8 cellular contexts compared by ENCODE assay signal in genomic region chr3:189270248-189270832, GRCh38.
DNase-seq lines count a peak whose midpoint lies in the region; ATAC-seq, FAIRE-seq and TF ChIP-seq lines count a peak whose summit lies in the region.

No MANE protein-coding gene starts in this region.

- H3K4me1 ChIP-seq in HCT116 (ENCODE audit: control insufficient read depth in 1 of 2, insufficient read depth in 2 of 2, low read length in 2 of 2), result peaks cover 0 to 9% of the 10 kb centered on the region in 2 experiments; a peak in 3 of 4 replicates
- H3K4me1 ChIP-seq in suprapubic skin, result peaks cover 33% of the 10 kb centered on the region

- TF ChIP-seq CTCF in GM12864 (IDR thresholded peaks at IDR 0.05; ENCODE audit: low read depth, low read length, missing control alignments) (peak; percentile 80), HCT116 (IDR thresholded peaks at IDR 0.05 in 2 of 3, conservative IDR thresholded peaks at IDR 0.05 in 1 of 3; ENCODE audit: borderline replicate concordance in 1 of 3, insufficient read depth in 1 of 3, low read depth in 2 of 3, low read length in 2 of 3) (peak; percentile 82 to 84 (median 83)), bronchial epithelial cell (IDR thresholded peaks at IDR 0.05; ENCODE audit: insufficient read depth, low read length, severe bottlenecking) (peak; percentile 88), suprapubic skin (IDR thresholded peaks at IDR 0.05) (peak; percentile 28 to 58)

- CTCF ChIA-PET in HCT116 (lab: Charles Lee), result interaction anchor here (1.9 to 3.7 kb wide), 3 partner anchors 36 to 677 kb away, joined by 6 to 26 read pairs (median 10); no protein-coding TSS in a partner anchor

- no peak overlapping the region for H2AFZ ChIP-seq in HCT116 (ENCODE audit: low read depth, low read length, poor library complexity, severe bottlenecking)

- H3K4me2 ChIP-seq in HCT116 (ENCODE audit: low read length), result no peak overlapping the region

- intact Hi-C loops in HCT116 (cut with micrococcal nuclease), result loop anchor here (1.0 to 5.0 kb wide), 3 partner anchors 37 to 678 kb away; no protein-coding TSS in a partner anchor

- RAD21 ChIA-PET in HCT116 (lab: Charles Lee; ENCODE audit: low non-redundant PET in 1 of 2, low total read pairs in 2 of 2, uncharacterized antibody in 2 of 2, unreplicated experiment in 2 of 2), result interaction anchor here in 1 of 2 experiments (0.6 kb wide), 1 partner anchor 31 kb away, joined by 3 read pairs; no protein-coding TSS in a partner anchor

- FAIRE-seq in bronchial epithelial cell (lab: Jason Lieb, UNC), result no peak

- no peaks in the 10 kb centered on the region for H4K20me1 ChIP-seq in HCT116 (ENCODE audit: insufficient read depth)

- no peaks in the 10 kb centered on the region for H3K36me3 ChIP-seq in HCT116 (ENCODE audit: control insufficient read depth in 1 of 2, insufficient read depth in 2 of 2, low read length in 2 of 2)
- peaks cover 18% of the 10 kb centered on the region; the same call in 1 of the 2 replicates for H3K36me3 ChIP-seq in SK-N-MC (ENCODE audit: insufficient read depth, low read length)
- no peaks in the 10 kb centered on the region for H3K36me3 ChIP-seq in bronchial epithelial cell (ENCODE audit: control insufficient read depth, insufficient read depth, low read length)
- H3K36me3 ChIP-seq in suprapubic skin, result no peaks in the 10 kb centered on the region

- no peaks in the 10 kb centered on the region for H3K9me3 ChIP-seq in HCT116 (ENCODE audit: control insufficient read depth in 1 of 2, insufficient read depth in 1 of 2, low read depth in 1 of 2, low read length in 2 of 2)
- H3K9me3 ChIP-seq in SK-N-MC (ENCODE audit: low read depth, low read length), result peaks cover 3% of the 10 kb centered on the region; the same call in 1 of the 2 replicates
- H3K9me3 ChIP-seq in suprapubic skin, result no peaks in the 10 kb centered on the region

- no peaks in the 10 kb centered on the region for H3K79me2 ChIP-seq in HCT116 (ENCODE audit: insufficient read depth, low read length)

- TF ChIP-seq POLR2A in HCT116 (IDR thresholded peaks at IDR 0.05; ENCODE audit: borderline replicate concordance, extremely low read depth, insufficient read depth, insufficient read length) (no peak), suprapubic skin (IDR thresholded peaks at IDR 0.05) (no peak)

- H3K27ac ChIP-seq in HCT116 (ENCODE audit: low read depth, low read length) (no peak overlapping the region), SK-N-MC (peak overlapping the region; percentile 100), suprapubic skin (no peak overlapping the region)

- DNase-seq in GM12864 (ENCODE audit: low read depth), result peak; percentile 59
- peak; percentile 73 for DNase-seq in HCT116 (ENCODE audit: low read depth, low spot score)
- peak; percentile 58 for DNase-seq in NCI-H1105 (lab: John Stamatoyannopoulos, UW)
- peak; percentile 97 for DNase-seq in SK-N-MC (ENCODE audit: low read depth, low spot score)
- DNase-seq in bronchial epithelial cell (ENCODE audit: low read depth), result peak; percentile 94
- DNase-seq in left lobe of liver (ENCODE audit: low spot score), result no peak
- DNase-seq in suprapubic skin (ENCODE audit: low spot score in 2 of 2), result peak in 1 of 2 donors; percentile 69
- no peak for DNase-seq in HuH-7.5 (ENCODE audit: low spot score)

- H3K9ac ChIP-seq in HCT116 (ENCODE audit: low read length), result no peak overlapping the region
- H3K9ac ChIP-seq in SK-N-MC (ENCODE audit: insufficient read length), result peak overlapping the region; percentile 83

- POLR2A ChIA-PET in HCT116 (lab: Charles Lee), result no interaction called here

- 45% methylated on average over 5 of the region's 5 CpGs for WGBS in suprapubic skin

- H3K27me3 ChIP-seq in HCT116 (ENCODE audit: insufficient read depth, low read length), result no peaks in the 10 kb centered on the region; the same call in 1 of the 2 replicates
- no peaks in the 10 kb centered on the region for H3K27me3 ChIP-seq in bronchial epithelial cell (ENCODE audit: control insufficient read depth, insufficient read depth, low read length)
- no peaks in the 10 kb centered on the region for H3K27me3 ChIP-seq in suprapubic skin

- H3K9me2 ChIP-seq in HCT116 (ENCODE audit: insufficient read depth), result no peaks in the 10 kb centered on the region

- no TSS peak for BruUV-seq in HCT116 (replicated peaks; lab: Mats Ljungman, UMichigan)

- TF ChIP-seq RAD21 in HCT116 (IDR thresholded peaks at IDR 0.05; ENCODE audit: low read depth), result peak; percentile 96

- ATAC-seq in HCT116 (peak; percentile 90), left lobe of liver (peak; percentile 72)

- no peak for TF ChIP-seq EP300 in suprapubic skin (IDR thresholded peaks at IDR 0.05)

- H3K4me3 ChIP-seq in GM12864 (ENCODE audit: low read depth, low read length), result no peak overlapping the region
- no peak overlapping the region for H3K4me3 ChIP-seq in HCT116 (replicated peaks in 1 of 2; ENCODE audit: low read depth in 1 of 2, low read length in 2 of 2)
- 0 out of 2 replicates have a peak overlapping the region, but pooled peaks have one; percentile 9 for H3K4me3 ChIP-seq in SK-N-MC
- no peak overlapping the region for H3K4me3 ChIP-seq in bronchial epithelial cell (ENCODE audit: low read depth, low read length)
- H3K4me3 ChIP-seq in suprapubic skin, result no peak overlapping the region

TF ChIP-seq in HCT116, 20 proteins besides CTCF, POLR2A, EP300 and RAD21:
- no peak for TF ChIP-seq ZFX (IDR thresholded peaks at IDR 0.05)
- TF ChIP-seq MAX (IDR thresholded peaks at IDR 0.05), result no peak
- TF ChIP-seq SRF (IDR thresholded peaks at IDR 0.05; ENCODE audit: low read depth), result no peak
- TF ChIP-seq ZNF274 (IDR thresholded peaks at IDR 0.05; ENCODE audit: low read depth, low read length), result no peak

Comparison
In these comparisons a context has a peak if more than half of its experiments do, and no peak if none do; other contexts are left out.
1. DNase-seq: peak in GM12864 (single experiment), HCT116 (single experiment), NCI-H1105 (single experiment), SK-N-MC (single experiment) and bronchial epithelial cell (single experiment); none in left lobe of liver (single experiment) and HuH-7.5 (single experiment).
2. Peak in every context shown above with its lines, with median percentiles within 50 percentile points of each other: CTCF ChIP-seq.